Comparison of ENCODE assay signal across 1 cellular context in genomic region chr20:42986143-42986773, GRCh38.
TF ChIP-seq lines count a peak whose summit lies in the region.

No MANE protein-coding gene starts in this region.

TF ChIP-seq in H1, 55 proteins besides CTCF, POLR2A, EP300 and RAD21 (continued from another document):
- TF ChIP-seq CHD7 (IDR thresholded peaks at IDR 0.05; ENCODE audit: insufficient replicate concordance, low read length), result no peak
- TF ChIP-seq CBX8 (IDR thresholded peaks at IDR 0.05; ENCODE audit: borderline replicate concordance, low read depth, low read length), result no peak
- no peak for TF ChIP-seq SP4 (IDR thresholded peaks at IDR 0.05; ENCODE audit: low read length)
- TF ChIP-seq SIRT6 (IDR thresholded peaks at IDR 0.05; ENCODE audit: low read length), result no peak
- no peak for TF ChIP-seq RFX5 (IDR thresholded peaks at IDR 0.05; ENCODE audit: borderline replicate concordance, low read depth, low read length)
- TF ChIP-seq EZH2 (IDR thresholded peaks at IDR 0.05; ENCODE audit: low read depth, low read length, severe bottlenecking), result no peak
- TF ChIP-seq CBX5 (IDR thresholded peaks at IDR 0.05; ENCODE audit: low read depth, low read length), result no peak
- TF ChIP-seq YY1 (IDR thresholded peaks at IDR 0.05; ENCODE audit: low read depth, low read length), result no peak
- TF ChIP-seq, protein P1, sequence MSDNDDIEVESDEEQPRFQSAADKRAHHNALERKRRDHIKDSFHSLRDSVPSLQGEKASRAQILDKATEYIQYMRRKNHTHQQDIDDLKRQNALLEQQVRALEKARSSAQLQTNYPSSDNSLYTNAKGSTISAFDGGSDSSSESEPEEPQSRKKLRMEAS (IDR thresholded peaks at IDR 0.05), result no peak
